Comparison of ENCODE assay signal across 8 cellular contexts in genomic region chr20:20593447-20594170, GRCh38.
A peak's percentile ranks its signal among the peaks of the same experiment; 100 is the strongest.
DNase-seq lines count a peak whose midpoint lies in the region; ATAC-seq, FAIRE-seq and TF ChIP-seq lines count a peak whose summit lies in the region.

No MANE protein-coding gene starts in this region.

- TF ChIP-seq CTCF in bronchial epithelial cell (IDR thresholded peaks at IDR 0.05; ENCODE audit: insufficient read depth, low read length, severe bottlenecking) = peak; percentile 54
- TF ChIP-seq CTCF in colonic mucosa (IDR thresholded peaks at IDR 0.05) = no peak

- POLR2A ChIA-PET in HEK293T (lab: Yijun Ruan, JAX) = no interaction called here

- peak; percentile 43 for ATAC-seq in left colon
- peak; percentile 67 for ATAC-seq in aorta (ENCODE audit: low FRiP score)

- intact Hi-C loops in left colon (cut with DNase I, micrococcal nuclease) (no loop called here), aorta (cut with DNase I) (no loop called here), colonic mucosa (cut with DNase I) (loop anchor here (10.0 kb wide), 1 partner anchor 509 kb away; no protein-coding TSS in a partner anchor)

- no peak overlapping the region for H3K4me3 ChIP-seq in bronchial epithelial cell (ENCODE audit: low read depth, low read length)
- H3K4me3 ChIP-seq in aorta (ENCODE audit: low read length in 2 of 2) = no peak overlapping the region
- H3K4me3 ChIP-seq in colonic mucosa = no peak overlapping the region

- FAIRE-seq in bronchial epithelial cell (lab: Jason Lieb, UNC) = no peak

- CTCF ChIA-PET in HEK293T (lab: Yijun Ruan, JAX) = interaction anchor here (0.6 to 2.5 kb wide), 4 partner anchors 10 to 239 kb away, joined by 3 to 14 read pairs (median 4); no protein-coding TSS in a partner anchor

- 28 to 34% methylated on average over 9 of the region's 9 CpGs for WGBS in aorta, 2 donors

- DNase-seq in DMS53 (lab: John Stamatoyannopoulos, UW) (peak; percentile 77), HEK293T (ENCODE audit: extremely low spot score) (peak; percentile 62), NCI-H69 (lab: John Stamatoyannopoulos, UW) (peak; percentile 97), bronchial epithelial cell (ENCODE audit: low read depth) (peak; percentile 39), left colon (peak in 1 of 2 donors; percentile 16), aorta (no peak), colonic mucosa (no peak), UCSD-AML1 (lab: John Stamatoyannopoulos, UW; ENCODE audit: unreplicated experiment) (no peak)

- H3K9me3 ChIP-seq in aorta (ENCODE audit: control insufficient read depth, low read length) (no peaks in the 10 kb centered on the region), colonic mucosa (no peaks in the 10 kb centered on the region)

- H3K27ac ChIP-seq in aorta (ENCODE audit: low read depth in 1 of 2, low read length in 2 of 2) (no peak overlapping the region), colonic mucosa (no peak overlapping the region)

- peaks cover 3% of the 10 kb centered on the region for H3K36me3 ChIP-seq in bronchial epithelial cell (ENCODE audit: control insufficient read depth, insufficient read depth, low read length)
- H3K36me3 ChIP-seq in aorta (ENCODE audit: control insufficient read depth in 1 of 2, insufficient read depth in 2 of 2, low read length in 1 of 2) = peaks cover 0 to 1% of the 10 kb centered on the region in 2 donors
- peaks cover 3% of the 10 kb centered on the region for H3K36me3 ChIP-seq in colonic mucosa

- no peak overlapping the region for H3K9ac ChIP-seq in colonic mucosa (ENCODE audit: low read depth in 2 of 2, low read length in 2 of 2)

- H3K27me3 ChIP-seq in bronchial epithelial cell (ENCODE audit: control insufficient read depth, insufficient read depth, low read length) (no peaks in the 10 kb centered on the region), aorta (ENCODE audit: control insufficient read depth in 1 of 2, insufficient read depth in 2 of 2, low read length in 1 of 2) (no peaks in the 10 kb centered on the region), colonic mucosa (no peaks in the 10 kb centered on the region)

- H3K4me1 ChIP-seq in aorta (ENCODE audit: control insufficient read depth in 1 of 2, insufficient read depth in 2 of 2, low read length in 2 of 2) (no peaks in the 10 kb centered on the region), colonic mucosa (no peaks in the 10 kb centered on the region)

TF ChIP-seq in HEK293T, 16 proteins besides CTCF, POLR2A, EP300 and RAD21:
- TF ChIP-seq CTBP1 (IDR thresholded peaks at IDR 0.05; ENCODE audit: borderline replicate concordance) (no peak), HDGF (IDR thresholded peaks at IDR 0.05; ENCODE audit: borderline replicate concordance) (no peak), FOXM1 (IDR thresholded peaks at IDR 0.05; ENCODE audit: borderline replicate concordance) (no peak), LEF1 (IDR thresholded peaks at IDR 0.05; ENCODE audit: borderline replicate concordance) (no peak), ARNT (IDR thresholded peaks at IDR 0.05) (no peak), ELF4 (IDR thresholded peaks at IDR 0.05) (no peak), FOXA1 (IDR thresholded peaks at IDR 0.05) (no peak), L3MBTL2 (conservative IDR thresholded peaks at IDR 0.05) (no peak), SUZ12 (IDR thresholded peaks at IDR 0.05) (no peak), SP1 (IDR thresholded peaks at IDR 0.05) (no peak), ZNF384 (IDR thresholded peaks at IDR 0.05) (no peak), BHLHE40 (IDR thresholded peaks at IDR 0.05; ENCODE audit: borderline replicate concordance) (no peak), FOXK2 (IDR thresholded peaks at IDR 0.05) (no peak), PKNOX1 (IDR thresholded peaks at IDR 0.05) (no peak), NFRKB (IDR thresholded peaks at IDR 0.05) (no peak), TARDBP (IDR thresholded peaks at IDR 0.05) (no peak)

Comparison
In these comparisons a context has a peak if more than half of its experiments do, and no peak if none do; other contexts are left out.
1. DNase-seq: peak in DMS53 (single experiment), HEK293T (single experiment), NCI-H69 (single experiment) and bronchial epithelial cell (single experiment); none in aorta (0 of 2), colonic mucosa (single experiment) and UCSD-AML1 (single experiment).